In the genomic region with DNA sequence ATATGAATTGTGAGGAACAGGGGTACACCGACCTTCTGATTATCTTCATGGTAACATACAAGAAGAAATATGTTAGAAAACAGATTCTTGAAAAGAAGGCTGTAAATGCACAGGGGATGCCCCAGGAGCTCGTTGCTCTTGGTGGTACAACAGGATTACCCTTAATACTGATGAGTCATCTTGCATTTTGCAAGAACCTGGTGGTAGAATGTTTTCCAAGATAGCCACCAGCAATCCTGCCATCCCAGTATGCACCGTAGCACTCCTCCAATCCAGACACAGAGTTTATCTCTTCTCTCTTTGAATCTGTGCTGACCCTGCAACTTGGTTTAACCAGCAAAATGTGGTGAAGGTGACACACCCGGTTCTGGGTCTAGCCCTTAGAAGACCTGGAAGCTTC, we compare ENCODE assay signal across 19 cellular contexts.
"Had no signal": no experiment of that assay in that cellular context is flagged by ENCODE, and none has a peak within 500 bp of the region (broad histone marks: within the 10 kb centered on the region; RNA-seq: fewer than 3 reads in every experiment).

No MANE protein-coding gene starts in this region.

- H3K27ac Mint-ChIP-seq: dendritic cell treated with granulocyte-macrophage colony-stimulating factor and Interleukin-4, amounts not matched to agents 40 ng/mL and 50 ng/mL, for 4 days; effector memory CD8-positive, alpha-beta T cell; naive thymus-derived CD8-positive, alpha-beta T cell; stimulated activated effector memory CD8-positive, alpha-beta T cell treated with anti-CD3 and anti-CD28 coated beads, Interleukin-12 subunit alpha, Interleukin-12 subunit beta, amount 100 ng/mL, for 72 hours; type B pancreatic cell had no signal

- DNase-seq: effector memory CD8-positive, alpha-beta T cell; esophagus squamous epithelium; left colon; left ventricle myocardium superior; mucosa of descending colon; naive thymus-derived CD8-positive, alpha-beta T cell; right cardiac atrium; stimulated activated CD4-positive, alpha-beta T cell treated with anti-CD3 and anti-CD28 coated beads, Interleukin-4, amount 100 ng/mL, for 1 hour; stimulated activated CD8-positive, alpha-beta memory T cell treated with anti-CD3 and anti-CD28 coated beads, Interleukin-4, amount 100 ng/mL, for 48 hours; stimulated activated naive CD8-positive, alpha-beta T cell treated with anti-CD3 and anti-CD28 coated beads, Interleukin-15, Interleukin-2, amounts not matched to agents 100 U/mL and 50 U/mL, for 24 hours; thyroid gland; uterus had no signal

- H3K27me3 Mint-ChIP-seq: dendritic cell treated with granulocyte-macrophage colony-stimulating factor and Interleukin-4, amounts not matched to agents 40 ng/mL and 50 ng/mL, for 4 days; effector memory CD8-positive, alpha-beta T cell had no signal

- FAIRE-seq: colon had no signal

- H3K4me1 Mint-ChIP-seq: naive thymus-derived CD8-positive, alpha-beta T cell; stimulated activated effector memory CD8-positive, alpha-beta T cell treated with anti-CD3 and anti-CD28 coated beads, Interleukin-12 subunit alpha, Interleukin-12 subunit beta, amount 100 ng/mL, for 72 hours had no signal

- H3K9me3 Mint-ChIP-seq: dendritic cell treated with granulocyte-macrophage colony-stimulating factor and Interleukin-4, amounts not matched to agents 40 ng/mL and 50 ng/mL, for 4 days; effector memory CD8-positive, alpha-beta T cell; stimulated activated effector memory CD8-positive, alpha-beta T cell treated with anti-CD3 and anti-CD28 coated beads, Interleukin-12 subunit alpha, Interleukin-12 subunit beta, amount 100 ng/mL, for 72 hours; type B pancreatic cell had no signal

- H3K9me3 ChIP-seq: esophagus squamous epithelium, mucosa of descending colon, neutrophil, suprapubic skin, thyroid gland, uterus had no signal

- H3K36me3 Mint-ChIP-seq: naive thymus-derived CD8-positive, alpha-beta T cell; stimulated activated effector memory CD8-positive, alpha-beta T cell treated with anti-CD3 and anti-CD28 coated beads, Interleukin-12 subunit alpha, Interleukin-12 subunit beta, amount 100 ng/mL, for 72 hours; type B pancreatic cell had no signal

- H3K36me3 ChIP-seq: esophagus squamous epithelium, neutrophil, suprapubic skin, thyroid gland, uterus had no signal

- H3K4me3 Mint-ChIP-seq: dendritic cell treated with granulocyte-macrophage colony-stimulating factor and Interleukin-4, amounts not matched to agents 40 ng/mL and 50 ng/mL, for 4 days; effector memory CD8-positive, alpha-beta T cell; naive thymus-derived CD8-positive, alpha-beta T cell; stimulated activated effector memory CD8-positive, alpha-beta T cell treated with anti-CD3 and anti-CD28 coated beads, Interleukin-12 subunit alpha, Interleukin-12 subunit beta, amount 100 ng/mL, for 72 hours; type B pancreatic cell had no signal

- H3K4me3 ChIP-seq: esophagus squamous epithelium, mucosa of descending colon, suprapubic skin, thyroid gland, uterus had no signal

- ATAC-seq: effector memory CD8-positive, alpha-beta T cell; foreskin keratinocyte; left colon; left ventricle myocardium superior; mucosa of descending colon; naive thymus-derived CD8-positive, alpha-beta T cell; right cardiac atrium; stimulated activated effector memory CD8-positive, alpha-beta T cell treated with anti-CD3 and anti-CD28 coated beads, Interleukin-12 subunit alpha, Interleukin-12 subunit beta, amount 100 ng/mL, for 72 hours; stimulated activated naive CD8-positive, alpha-beta T cell treated with anti-CD3 and anti-CD28 coated beads, Interleukin-15, Interleukin-2, amounts not matched to agents 100 U/mL and 50 U/mL, for 24 hours had no signal

- H3K4me1 ChIP-seq: esophagus squamous epithelium, foreskin keratinocyte, suprapubic skin, thyroid gland, uterus had no signal

- H3K27ac ChIP-seq: esophagus squamous epithelium, foreskin keratinocyte, neutrophil, suprapubic skin, thyroid gland, uterus had no signal

- H3K27me3 ChIP-seq: esophagus squamous epithelium, thyroid gland, uterus had no signal
